Comparison of ENCODE assay signal across 13 cellular contexts in the genomic region with DNA sequence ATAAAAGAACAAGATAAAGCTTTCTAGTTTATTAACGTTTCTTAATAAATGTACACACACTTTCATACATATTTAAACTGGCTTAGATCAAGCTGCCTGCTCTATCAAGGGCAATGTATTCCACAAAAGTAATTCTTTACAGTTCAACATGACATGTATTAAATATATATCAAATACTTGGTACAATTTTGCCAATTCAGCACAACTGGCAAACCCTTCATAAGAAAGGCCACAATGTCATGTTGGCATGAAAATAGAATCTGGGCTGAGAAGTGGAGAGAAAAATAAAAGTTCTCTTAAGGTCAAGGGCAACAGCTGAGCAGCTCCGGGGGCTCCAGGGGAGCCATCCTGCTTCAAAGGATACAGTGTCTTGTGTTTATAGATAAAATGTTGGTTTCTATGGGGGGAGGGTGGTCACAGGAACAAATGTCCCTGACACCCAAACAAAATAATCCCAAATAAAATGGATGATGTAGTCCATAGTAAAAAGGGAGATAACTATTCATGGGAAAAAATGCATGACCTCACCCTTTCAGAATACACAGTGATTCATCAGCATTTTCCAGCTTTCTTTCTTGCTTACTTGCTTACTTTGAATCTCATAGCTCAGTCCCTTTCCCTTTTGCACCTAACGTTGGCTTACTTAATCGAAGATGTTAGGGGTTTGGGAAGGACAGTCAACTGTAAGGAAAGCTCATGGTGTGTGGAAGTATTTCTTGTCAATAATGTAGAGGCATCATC.
DNase-seq lines count a peak whose midpoint lies in the region; TF ChIP-seq lines count a peak whose summit lies in the region.
"Had no signal": no experiment of that assay in that cellular context is flagged by ENCODE, and none has a peak within 500 bp of the region (broad histone marks: within the 10 kb centered on the region; RNA-seq: fewer than 3 reads in every experiment).

No MANE protein-coding gene starts in this region.

- no peaks in the 10 kb centered on the region for H3K79me2 ChIP-seq in ACC112 (ENCODE audit: control insufficient read depth, insufficient read depth, low read length, unreplicated experiment)

- peak overlapping the region; percentile 72 for H3K27ac ChIP-seq in ACC112 (ENCODE audit: low read depth, low read length)
- H3K27ac ChIP-seq in brain microvascular endothelial cell, result peak overlapping the region; percentile 27
- H3K27ac ChIP-seq: BLaER1, gastroesophageal sphincter had no signal

- H3K36me3 ChIP-seq in ACC112 (ENCODE audit: insufficient read depth, low read length) (no peaks in the 10 kb centered on the region), brain microvascular endothelial cell (replicated peaks) (no peaks in the 10 kb centered on the region), kidney epithelial cell (ENCODE audit: control insufficient read depth, insufficient read depth, low read length) (no peaks in the 10 kb centered on the region)
- H3K36me3 ChIP-seq: BLaER1, gastroesophageal sphincter had no signal

- DNase-seq in HT-29 (ENCODE audit: low spot score), result peak; percentile 18
- peak; percentile 59 for DNase-seq in brain microvascular endothelial cell
- peak; percentile 51 for DNase-seq in kidney epithelial cell (ENCODE audit: low read depth)
- no peak for DNase-seq in NCI-H1417 (lab: John Stamatoyannopoulos, UW)
- DNase-seq in NCI-H446 treated with DMSO at 0.1 percent for 48 hours (lab: John Stamatoyannopoulos, UW), result no peak
- no peak for DNase-seq in amygdala (lab: John Stamatoyannopoulos, UW)
- no peak for DNase-seq in GM10266 (ENCODE audit: extremely low spot score)
- DNase-seq: activated CD8-positive, alpha-beta memory T cell treated with anti-CD3 and anti-CD28 coated beads, Interleukin-2, amount 50 U/mL, for 48 hours; central memory CD4-positive, alpha-beta T cell; NCI-H1436 had no signal

- no peak for TF ChIP-seq CTCF in brain microvascular endothelial cell (IDR thresholded peaks at IDR 0.05; ENCODE audit: low read depth, low read length, missing control alignments)
- TF ChIP-seq CTCF in kidney epithelial cell (IDR thresholded peaks at IDR 0.05; ENCODE audit: insufficient read depth, low read length, poor library complexity, severe bottlenecking), result no peak
- no peak for TF ChIP-seq CTCF in GM10266 (IDR thresholded peaks at IDR 0.05; ENCODE audit: control insufficient read depth, insufficient read depth, low read depth, missing control alignments)

- H3K27me3 ChIP-seq in ACC112 (ENCODE audit: insufficient read depth, low read length) (no peaks in the 10 kb centered on the region), brain microvascular endothelial cell (replicated peaks) (no peaks in the 10 kb centered on the region), kidney epithelial cell (ENCODE audit: control insufficient read depth, insufficient read depth, low read length) (no peaks in the 10 kb centered on the region)
- H3K27me3 ChIP-seq: BLaER1, gastroesophageal sphincter had no signal

- peak overlapping the region; percentile 71 for H2AFZ ChIP-seq in ACC112 (ENCODE audit: low read length, unreplicated experiment)

- in situ Hi-C loops in brain microvascular endothelial cell (cut with HindIII; ENCODE audit: low pct_ligation_motif_present, low sequenced_read_pairs), result no loop called here

- H3K4me1 ChIP-seq in ACC112 (ENCODE audit: control insufficient read depth, insufficient read depth, low read length, unreplicated experiment), result peaks cover 22% of the 10 kb centered on the region
- H3K4me1 ChIP-seq: BLaER1 had no signal

- H3K4me3 ChIP-seq in ACC112 (ENCODE audit: low read depth, low read length), result no peak overlapping the region
- H3K4me3 ChIP-seq in brain microvascular endothelial cell (ENCODE audit: low read depth, low read length), result no peak overlapping the region
- no peak overlapping the region for H3K4me3 ChIP-seq in kidney epithelial cell (ENCODE audit: low read depth, low read length)
- H3K4me3 ChIP-seq: BLaER1, gastroesophageal sphincter had no signal

Comparison
In these comparisons a context has a peak if more than half of its experiments do, and no peak if none do; other contexts are left out.
1. DNase-seq: peak in HT-29 (single experiment), brain microvascular endothelial cell (single experiment) and kidney epithelial cell (single experiment); none in NCI-H1417 (0 of 3), NCI-H446 treated with DMSO at 0.1 percent for 48 hours (single experiment), amygdala (0 of 56) and GM10266 (single experiment).